In the genomic region with DNA sequence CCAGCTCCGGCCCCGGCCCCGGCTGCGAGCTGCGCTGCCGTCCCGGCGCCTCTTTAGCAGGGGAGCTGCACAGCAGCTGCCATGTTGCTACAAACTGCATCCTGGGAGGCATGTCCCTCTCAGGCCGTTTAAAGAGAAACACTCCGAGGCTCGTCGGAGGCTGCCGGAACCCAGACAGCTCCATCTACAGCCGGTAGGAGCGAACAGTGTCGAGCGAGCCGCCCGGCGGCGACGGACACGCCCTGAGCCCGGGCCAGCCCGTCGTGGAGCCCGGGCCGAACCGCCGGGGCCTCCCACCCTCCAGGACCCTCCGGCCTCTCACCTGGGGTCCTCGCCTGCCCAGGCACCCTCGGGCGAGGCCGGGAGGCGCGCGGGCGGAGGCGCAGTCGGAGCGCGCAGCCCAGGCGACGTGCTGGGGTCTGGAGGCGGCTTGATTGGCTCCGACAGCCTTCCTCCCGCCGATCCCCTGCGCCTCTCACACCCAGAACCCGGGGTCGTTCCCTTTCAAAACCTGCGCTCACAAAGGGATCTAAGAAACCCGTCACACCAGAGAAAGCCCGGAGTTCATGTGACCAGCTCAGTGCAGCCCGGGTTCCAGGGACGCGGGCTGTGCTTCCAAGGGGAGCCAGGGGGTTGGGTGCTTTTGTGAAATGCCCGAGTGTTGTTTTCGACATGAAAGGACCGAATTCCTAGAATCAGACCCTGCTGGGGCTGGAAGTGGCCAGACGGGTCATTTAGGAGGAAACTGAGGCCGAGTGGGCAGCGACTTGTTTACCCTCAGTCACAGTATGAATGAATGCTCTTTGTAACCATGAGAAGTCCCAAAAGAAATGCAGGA, we compare ENCODE assay signal across 1 cellular context.
TF ChIP-seq lines count a peak whose summit lies in the region.

TSS of gene ZNF777 (minus strand) at position 570 of the 838 bp plus-strand sequence. CDS start 5,040 bp downstream, outside the sequence.

TF ChIP-seq in A549, 52 proteins besides CTCF, POLR2A, EP300 and RAD21 (continued from another document):
- TF ChIP-seq USF2 (IDR thresholded peaks at IDR 0.05): no peak
- TF ChIP-seq EHMT2 (IDR thresholded peaks at IDR 0.05; ENCODE audit: low read depth): no peak
- no peak for TF ChIP-seq ZC3H11A (IDR thresholded peaks at IDR 0.05)
- TF ChIP-seq MYC (IDR thresholded peaks at IDR 0.05; ENCODE audit: borderline replicate concordance, low read length): no peak
- TF ChIP-seq REST (IDR thresholded peaks at IDR 0.05): no peak
- TF ChIP-seq GATA3 (IDR thresholded peaks at IDR 0.05; ENCODE audit: borderline replicate concordance): no peak
- no peak for TF ChIP-seq EHF (CRISPR knock-in tag; IDR thresholded peaks at IDR 0.05)
- no peak for TF ChIP-seq MAZ (IDR thresholded peaks at IDR 0.05; ENCODE audit: borderline replicate concordance, low read depth, low read length)
- TF ChIP-seq, protein P1, sequence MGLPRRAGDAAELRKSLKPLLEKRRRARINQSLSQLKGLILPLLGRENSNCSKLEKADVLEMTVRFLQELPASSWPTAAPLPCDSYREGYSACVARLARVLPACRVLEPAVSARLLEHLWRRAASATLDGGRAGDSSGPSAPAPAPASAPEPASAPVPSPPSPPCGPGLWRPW (IDR thresholded peaks at IDR 0.05): no peak
- no peak for TF ChIP-seq HDAC2 (IDR thresholded peaks at IDR 0.05)
- no peak for TF ChIP-seq E2F6 (IDR thresholded peaks at IDR 0.05; ENCODE audit: borderline replicate concordance, low read depth)
- no peak for TF ChIP-seq ELK1 (IDR thresholded peaks at IDR 0.05; ENCODE audit: low read depth, low read length)
- TF ChIP-seq, protein P2, sequence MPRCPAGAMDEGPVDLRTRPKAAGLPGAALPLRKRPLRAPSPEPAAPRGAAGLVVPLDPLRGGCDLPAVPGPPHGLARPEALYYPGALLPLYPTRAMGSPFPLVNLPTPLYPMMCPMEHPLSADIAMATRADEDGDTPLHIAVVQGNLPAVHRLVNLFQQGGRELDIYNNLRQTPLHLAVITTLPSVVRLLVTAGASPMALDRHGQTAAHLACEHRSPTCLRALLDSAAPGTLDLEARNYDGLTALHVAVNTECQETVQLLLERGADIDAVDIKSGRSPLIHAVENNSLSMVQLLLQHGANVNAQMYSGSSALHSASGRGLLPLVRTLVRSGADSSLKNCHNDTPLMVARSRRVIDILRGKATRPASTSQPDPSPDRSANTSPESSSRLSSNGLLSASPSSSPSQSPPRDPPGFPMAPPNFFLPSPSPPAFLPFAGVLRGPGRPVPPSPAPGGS (IDR thresholded peaks at IDR 0.05): peak; percentile 55; the same call in 1 of the 3 replicates
- TF ChIP-seq ZSCAN20 (CRISPR knock-in tag; IDR thresholded peaks at IDR 0.05): no peak
- no peak for TF ChIP-seq PBX3 (IDR thresholded peaks at IDR 0.05)
- no peak for TF ChIP-seq RNF2 (IDR thresholded peaks at IDR 0.05; ENCODE audit: borderline replicate concordance, low read depth)
- TF ChIP-seq HOXB5 (CRISPR knock-in tag; IDR thresholded peaks at IDR 0.05): no peak
- TF ChIP-seq, protein P3, sequence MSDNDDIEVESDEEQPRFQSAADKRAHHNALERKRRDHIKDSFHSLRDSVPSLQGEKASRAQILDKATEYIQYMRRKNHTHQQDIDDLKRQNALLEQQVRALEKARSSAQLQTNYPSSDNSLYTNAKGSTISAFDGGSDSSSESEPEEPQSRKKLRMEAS (IDR thresholded peaks at IDR 0.05): peak; percentile 70; the same call in 1 of the 2 replicates
- peak; percentile 59 to 65; a peak in 3 of 5 replicates for TF ChIP-seq JUN (IDR thresholded peaks at IDR 0.05)
- TF ChIP-seq SMC3 (IDR thresholded peaks at IDR 0.05): peak; percentile 21; the same call in 1 of the 3 replicates
- TF ChIP-seq KDM1A (IDR thresholded peaks at IDR 0.05; ENCODE audit: low read depth): no peak
- TF ChIP-seq ESRRA (IDR thresholded peaks at IDR 0.05; ENCODE audit: borderline replicate concordance, low read length): no peak
- TF ChIP-seq NFE2L2 (conservative IDR thresholded peaks at IDR 0.05; ENCODE audit: low read length): no peak
- no peak for TF ChIP-seq CBX8 (IDR thresholded peaks at IDR 0.05)
- peak; percentile 81 for TF ChIP-seq KDM5A (IDR thresholded peaks at IDR 0.05)
- no peak for TF ChIP-seq BHLHE40 (IDR thresholded peaks at IDR 0.05; ENCODE audit: low read depth, low read length)
- TF ChIP-seq MAFK (IDR thresholded peaks at IDR 0.05; ENCODE audit: partially characterized antibody): no peak
- TF ChIP-seq SREBF2 (IDR thresholded peaks at IDR 0.05): no peak
